In genomic region chr12:131250028-131250950, GRCh38 we compare ENCODE assay signal across 23 cellular contexts.
DNase-seq lines count a peak whose midpoint lies in the region; ATAC-seq and TF ChIP-seq lines count a peak whose summit lies in the region.
"Had no signal": no experiment of that assay in that cellular context is flagged by ENCODE, and none has a peak within 500 bp of the region (broad histone marks: within the 10 kb centered on the region; RNA-seq: fewer than 3 reads in every experiment).

No MANE protein-coding gene starts in this region.

- no peak for TF ChIP-seq CTCF in HEK293 (tag by site-specific recombination; IDR thresholded peaks at IDR 0.05)
- TF ChIP-seq CTCF in epithelial cell of proximal tubule (conservative IDR thresholded peaks at IDR 0.05; ENCODE audit: low read depth, low read length): no peak
- TF ChIP-seq CTCF in spleen (IDR thresholded peaks at IDR 0.05 in 8 of 11, conservative IDR thresholded peaks at IDR 0.05 in 3 of 11): no peak

- peaks cover 0 to 19% (median 0%) of the 10 kb centered on the region in 7 donors for H3K27me3 ChIP-seq in spleen (replicated peaks in 1 of 7)
- H3K27me3 ChIP-seq: neutrophil, thyroid gland had no signal

- peak; percentile 7 for DNase-seq in DMS153 (lab: John Stamatoyannopoulos, UW)
- DNase-seq in DMS153 treated with DMSO at 0.1 percent for 48 hours (lab: John Stamatoyannopoulos, UW; ENCODE audit: unreplicated experiment): no peak
- DNase-seq in epithelial cell of proximal tubule (ENCODE audit: low read depth): peak; percentile 91
- peak; percentile 62 for DNase-seq in spleen
- DNase-seq in NCI-H187 treated with DMSO at 0.1 percent for 48 hours (lab: John Stamatoyannopoulos, UW): no peak
- DNase-seq: 8988T; activated CD4-positive, alpha-beta T cell treated with anti-CD3 and anti-CD28 coated beads, Interleukin-2, amount 50 U/mL, for 48 hours; activated CD4-positive, CD25-positive, alpha-beta regulatory T cell; activated CD8-positive, alpha-beta memory T cell treated with anti-CD3 and anti-CD28 coated beads, Interleukin-2, amount 50 U/mL, for 48 hours; activated naive CD8-positive, alpha-beta T cell treated with anti-CD3 and anti-CD28 coated beads for 36 hours; effector memory CD4-positive, alpha-beta T cell; hippocampal formation; KG1; NCI-H1930; stimulated activated CD4-positive, alpha-beta T cell treated with anti-CD3 and anti-CD28 coated beads, Interleukin-4, amount 100 ng/mL, for 24 hours; stimulated activated naive CD4-positive, alpha-beta T cell treated with Interleukin-2 at 50 U/mL for 16 hours; T-helper 9 cell; thyroid gland had no signal

- CTCF ChIA-PET in HEK293 (lab: Yijun Ruan, JAX): interaction anchor here (0.7 to 1.6 kb wide), 2 partner anchors 118 to 212 kb away, joined by 3 read pairs; no protein-coding TSS in a partner anchor

- intact Hi-C loops in spleen (cut with DNase I; ENCODE audit: low total_unique reads): no loop called here

- H3K27ac ChIP-seq in HEK293 (ENCODE audit: extremely low read depth, low read depth, low read length): no peak overlapping the region
- no peak overlapping the region for H3K27ac ChIP-seq in spleen
- H3K27ac ChIP-seq: neutrophil, thyroid gland had no signal

- ATAC-seq in HG02884 (IDR thresholded peaks at IDR 0.05; ENCODE audit: unreplicated experiment) (no peak), GM18511 (IDR thresholded peaks at IDR 0.05; ENCODE audit: unreplicated experiment) (no peak)
- ATAC-seq: esophagus mucosa had no signal

- H3K36me3 ChIP-seq in HEK293 (ENCODE audit: control insufficient read depth in 2 of 2, insufficient read depth in 1 of 2, low read length in 2 of 2) (no peaks in the 10 kb centered on the region), spleen (no peaks in the 10 kb centered on the region)
- H3K36me3 ChIP-seq: neutrophil, thyroid gland had no signal

- H3K4me1 ChIP-seq in HEK293 (ENCODE audit: control insufficient read depth, insufficient read depth, low read length) (no peaks in the 10 kb centered on the region), spleen (no peaks in the 10 kb centered on the region)
- H3K4me1 ChIP-seq: thyroid gland had no signal

- POLR2A ChIA-PET in HEK293 (lab: Yijun Ruan, JAX): no interaction called here

- TF ChIP-seq POLR2A in spleen (IDR thresholded peaks at IDR 0.05): no peak

- WGBS in spleen, 5 donors: 67 to 81% (median 80%) methylated on average over 9 to 20 of the region's 20 CpGs

- H3K9me3 ChIP-seq in HEK293 (ENCODE audit: control insufficient read depth, insufficient read depth, low read depth, low read length) (no peaks in the 10 kb centered on the region), spleen (no peaks in the 10 kb centered on the region)
- H3K9me3 ChIP-seq: neutrophil, thyroid gland had no signal

- H3K4me3 ChIP-seq in HEK293 (ENCODE audit: low read depth, low read length) (no peak overlapping the region), epithelial cell of proximal tubule (ENCODE audit: low read depth, low read length) (no peak overlapping the region), spleen (no peak overlapping the region)
- H3K4me3 ChIP-seq: thyroid gland had no signal

TF ChIP-seq in HEK293, 187 proteins besides CTCF, POLR2A, EP300 and RAD21:
- no peak for TF ChIP-seq ZNF2 (tag by site-specific recombination; IDR thresholded peaks at IDR 0.05)
- no peak for TF ChIP-seq ATF2 (tag by site-specific recombination; IDR thresholded peaks at IDR 0.05; ENCODE audit: low read depth)
- no peak for TF ChIP-seq GLIS2 (tag by site-specific recombination; IDR thresholded peaks at IDR 0.05)
- TF ChIP-seq ZNF184 (tag by site-specific recombination; IDR thresholded peaks at IDR 0.05): no peak
- peak; percentile 86 for TF ChIP-seq GLIS1 (tag by site-specific recombination; IDR thresholded peaks at IDR 0.05)
- TF ChIP-seq ZIC2 (tag by site-specific recombination; IDR thresholded peaks at IDR 0.05): peak; percentile 87
- no peak for TF ChIP-seq ZNF114 (tag by site-specific recombination; IDR thresholded peaks at IDR 0.05)
- no peak for TF ChIP-seq ZNF423 (tag by site-specific recombination; IDR thresholded peaks at IDR 0.05)
- no peak for TF ChIP-seq TSHZ1 (tag by site-specific recombination; IDR thresholded peaks at IDR 0.05; ENCODE audit: borderline replicate concordance)
- no peak for TF ChIP-seq ZNF747 (tag by site-specific recombination; IDR thresholded peaks at IDR 0.05)
- TF ChIP-seq ZNF600 (tag by site-specific recombination; IDR thresholded peaks at IDR 0.05): no peak
- TF ChIP-seq ZFP41 (tag by site-specific recombination; IDR thresholded peaks at IDR 0.05; ENCODE audit: borderline replicate concordance): no peak
- TF ChIP-seq ZNF785 (tag by site-specific recombination; IDR thresholded peaks at IDR 0.05): no peak
- TF ChIP-seq ZNF18 (tag by site-specific recombination; IDR thresholded peaks at IDR 0.05): no peak
- TF ChIP-seq ZNF335 (tag by site-specific recombination; conservative IDR thresholded peaks at IDR 0.05): no peak
- TF ChIP-seq ZNF138 (tag by site-specific recombination; IDR thresholded peaks at IDR 0.05; ENCODE audit: borderline replicate concordance): no peak

Comparison
In these comparisons a context has a peak if more than half of its experiments do, and no peak if none do; other contexts are left out.
1. DNase-seq: peak in DMS153 (single experiment), epithelial cell of proximal tubule (single experiment) and spleen (single experiment); none in DMS153 treated with DMSO at 0.1 percent for 48 hours (single experiment) and NCI-H187 treated with DMSO at 0.1 percent for 48 hours (single experiment).